Comparison of ENCODE assay signal across 25 cellular contexts in the genomic region with DNA sequence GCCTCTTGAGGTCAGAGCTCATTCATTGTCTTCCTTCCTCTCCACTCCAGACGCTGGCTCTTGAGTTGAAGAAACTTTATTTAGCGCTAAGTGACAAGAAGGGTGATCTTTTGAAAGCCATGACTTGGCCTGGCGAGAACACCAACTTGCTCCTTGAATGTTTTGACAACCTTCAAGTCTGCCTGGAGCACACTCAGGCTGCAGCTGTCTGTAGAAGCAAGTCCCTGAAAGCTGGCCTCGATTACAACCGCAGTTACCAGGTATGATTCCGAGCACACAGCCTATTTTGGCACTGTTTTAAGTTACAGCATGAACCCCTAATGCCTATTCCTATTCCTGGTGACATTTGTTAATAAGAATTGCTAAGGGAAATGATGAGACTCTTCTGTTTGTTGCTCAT.
"Had no signal": no experiment of that assay in that cellular context is flagged by ENCODE, and none has a peak within 500 bp of the region (broad histone marks: within the 10 kb centered on the region; RNA-seq: fewer than 3 reads in every experiment).

No MANE protein-coding gene starts in this region.

- H3K27ac ChIP-seq: neutrophil, pancreas, prostate gland, right lobe of liver, sigmoid colon, stomach, thoracic aorta, tibial nerve, upper lobe of left lung, uterus had no signal

- H3K27me3 ChIP-seq: neutrophil, pancreas, right lobe of liver, sigmoid colon, stomach, thyroid gland, tibial nerve, upper lobe of left lung, uterus had no signal

- FAIRE-seq: pancreas, small intestine had no signal

- H3K4me1 ChIP-seq: pancreas, sigmoid colon, tibial nerve, upper lobe of left lung, uterus had no signal

- H3K9me3 ChIP-seq: neutrophil, pancreas, prostate gland, right lobe of liver, sigmoid colon, stomach, thoracic aorta, thyroid gland, tibial nerve, upper lobe of left lung, uterus had no signal

- H3K4me3 ChIP-seq: pancreas, prostate gland, right lobe of liver, sigmoid colon, stomach, thoracic aorta, thyroid gland, tibial nerve, upper lobe of left lung, uterus had no signal

- H3K36me3 ChIP-seq: prostate gland, uterus had no signal

- ATAC-seq: naive thymus-derived CD8-positive, alpha-beta T cell; natural killer cell treated with Interleukin-12 subunit alpha and Interleukin-12 subunit beta and Interleukin-15 and Interleukin-18, amount 100 ng/mL, for 72 hours; pancreas; right cardiac atrium; right lobe of liver; stimulated activated effector memory CD8-positive, alpha-beta T cell treated with anti-CD3 and anti-CD28 coated beads, Interleukin-12 subunit alpha, Interleukin-12 subunit beta, amount 100 ng/mL, for 72 hours; stimulated activated naive B cell treated with anti-CD40 and anti-IgM and Interleukin-4, amounts not matched to agents 10 μg/mL and 1 μg/mL and 100 μg/mL, for 72 hours had no signal

- DNase-seq: naive thymus-derived CD8-positive, alpha-beta T cell; nephron progenitor cell; nucleus accumbens; pancreas; right cardiac atrium; right lobe of liver; sigmoid colon; small intestine; stimulated activated CD4-positive, alpha-beta T cell treated with anti-CD3 and anti-CD28 coated beads, Interleukin-15, amount 100 ng/mL, for 24 hours; stimulated activated CD4-positive, alpha-beta T cell treated with anti-CD3 and anti-CD28 coated beads, Interleukin-2, amount 100 ng/mL, for 24 hours; stimulated activated CD4-positive, alpha-beta T cell treated with anti-CD3 and anti-CD28 coated beads, Interleukin-2, amount 100 ng/mL, for 48 hours; stimulated activated CD4-positive, alpha-beta T cell treated with anti-CD3 and anti-CD28 coated beads, Interleukin-4, amount 100 ng/mL, for 24 hours; stimulated activated naive B cell treated with anti-CD40 and anti-IgM and Interleukin-4, amounts not matched to agents 10 μg/mL and 1 μg/mL and 100 μg/mL, for 72 hours; stimulated activated naive CD4-positive, alpha-beta T cell treated with Interleukin-2 at 50 U/mL for 16 hours; stomach; thyroid gland; trophoblast cell; upper lobe of left lung; uterus had no signal
